In genomic region chr5:10499776-10500175, GRCh38 we compare ENCODE assay signal across 26 cellular contexts. TPM values are rescaled to one million over a fixed set of nuclear protein-coding genes. Genes with fewer than 3 reads are reported as not detected.
"Had no signal": no experiment of that assay in that cellular context is flagged by ENCODE, and none has a peak within 500 bp of the region (broad histone marks: within the 10 kb centered on the region; RNA-seq: fewer than 3 reads in every experiment).

No MANE protein-coding gene starts in this region.

- H2AFZ ChIP-seq: hepatocyte, parathyroid adenoma had no signal

- H3K4me1 ChIP-seq: esophagus squamous epithelium, gastroesophageal sphincter, parathyroid adenoma, testis, transverse colon had no signal

- H3K9me3 ChIP-seq: gastroesophageal sphincter, testis, transverse colon had no signal

- ATAC-seq: gastroesophageal sphincter; left colon; naive thymus-derived CD8-positive, alpha-beta T cell; right cardiac atrium; stimulated activated naive CD8-positive, alpha-beta T cell treated with anti-CD3 and anti-CD28 coated beads, Interleukin-15, Interleukin-2, amounts not matched to agents 100 U/mL and 50 U/mL, for 24 hours; T-helper 17 cell; WTC11 had no signal

- H3K36me3 ChIP-seq: esophagus squamous epithelium, gastroesophageal sphincter, spleen, transverse colon had no signal

- H3K4me3 ChIP-seq: esophagus squamous epithelium, gastroesophageal sphincter, hepatocyte, spleen, testis, transverse colon had no signal

- DNase-seq: activated CD4-positive, alpha-beta memory T cell treated with anti-CD3 and anti-CD28 coated beads, Interleukin-2, amount 10 ng/mL, durations not matched to agents 7 days and 5 days; activated CD4-positive, alpha-beta T cell treated with anti-CD3 and anti-CD28 coated beads for 1 hour; activated CD4-positive, alpha-beta T cell treated with anti-CD3 and anti-CD28 coated beads, Interleukin-2, amount 10 ng/mL, durations not matched to agents 7 days and 5 days; activated CD8-positive, alpha-beta memory T cell treated with anti-CD3 and anti-CD28 coated beads, Interleukin-2, amount 50 U/mL, for 48 hours; activated gamma-delta T cell; activated naive CD4-positive, alpha-beta T cell treated with anti-CD3 and anti-CD28 coated beads, Interleukin-2, amount 50 U/mL, for 16 hours; activated T-cell treated with anti-CD3 and anti-CD28 coated beads, Interleukin-2, amount 50 U/mL, for 24 hours; amniotic stem cell; central memory CD4-positive, alpha-beta T cell; esophagus squamous epithelium; islet precursor cell; left colon; naive thymus-derived CD8-positive, alpha-beta T cell; occipital lobe; stimulated activated CD4-positive, alpha-beta T cell treated with anti-CD3 and anti-CD28 coated beads, Interleukin-2, amount 100 ng/mL, for 48 hours; stimulated activated naive CD8-positive, alpha-beta T cell treated with anti-CD3 and anti-CD28 coated beads, Interleukin-15, Interleukin-2, amounts not matched to agents 100 U/mL and 50 U/mL, for 24 hours; T-helper 17 cell; testis; transverse colon had no signal

- H3K27me3 ChIP-seq: esophagus squamous epithelium, gastroesophageal sphincter, hepatocyte, spleen, testis, transverse colon had no signal

- H3K9ac ChIP-seq: parathyroid adenoma had no signal

- H3K4me2 ChIP-seq: hepatocyte had no signal

- H3K27ac ChIP-seq: epithelial cell of prostate, esophagus squamous epithelium, gastroesophageal sphincter, hepatocyte, parathyroid adenoma, spleen, testis, transverse colon had no signal

RNA-seq across cellular contexts. Expression of gene ROPN1L, which starts 58.1 kb away (rescaled TPM):
- total RNA-seq: left colon, WTC11 had no signal
- polyA plus RNA-seq: hepatocyte had no signal
